Comparison of ENCODE assay signal across 29 cellular contexts in the genomic region with DNA sequence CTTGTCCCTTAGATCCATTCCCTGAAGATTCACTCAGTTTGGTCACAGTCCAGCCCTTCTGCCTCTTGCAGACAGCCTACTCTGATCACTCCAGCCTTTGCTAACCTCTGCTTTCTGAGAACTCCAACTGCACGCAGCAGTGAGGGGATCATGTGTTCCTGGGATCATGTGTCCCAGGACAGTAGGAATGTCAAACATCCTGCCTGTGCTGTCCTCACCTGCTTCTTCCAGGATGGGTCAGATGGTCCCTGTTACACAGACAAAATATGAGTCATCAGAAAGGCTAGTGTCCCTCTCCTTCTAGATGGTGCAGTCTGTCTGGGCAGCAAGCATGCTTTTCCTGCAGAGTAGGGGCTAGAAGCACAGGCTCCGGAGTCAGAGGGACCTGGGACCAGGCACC. TPM values are rescaled to one million over a fixed set of nuclear protein-coding genes. Genes with fewer than 3 reads are reported as not detected.
"Had no signal": no experiment of that assay in that cellular context is flagged by ENCODE, and none has a peak within 500 bp of the region (broad histone marks: within the 10 kb centered on the region; RNA-seq: fewer than 3 reads in every experiment).

No MANE protein-coding gene starts in this region.

- H3K9me3 Mint-ChIP-seq: activated naive CD8-positive, alpha-beta T cell treated with anti-CD3 and anti-CD28 coated beads, Interleukin-2, amount 10 ng/mL, durations not matched to agents 7 days and 5 days; activated T-cell treated with anti-CD3 and anti-CD28 coated beads, Interleukin-2, amount 50 U/mL, for 4 hours; immature natural killer cell; natural killer cell; stimulated activated memory B cell treated with anti-CD40 and anti-IgM and Interleukin-4, amounts not matched to agents 10 μg/mL and 1 μg/mL and 100 μg/mL, for 72 hours; type B pancreatic cell had no signal

- H3K4me3 ChIP-seq: coronary artery, ovary, prostate gland, right lobe of liver, thoracic aorta, vagina had no signal

- H3K27ac ChIP-seq: coronary artery, ovary, prostate gland, right lobe of liver, thoracic aorta, vagina had no signal

- H3K4me1 Mint-ChIP-seq: activated naive CD8-positive, alpha-beta T cell treated with anti-CD3 and anti-CD28 coated beads, Interleukin-2, amount 10 ng/mL, durations not matched to agents 7 days and 5 days; immature natural killer cell; natural killer cell; stimulated activated memory B cell treated with anti-CD40 and anti-IgM and Interleukin-4, amounts not matched to agents 10 μg/mL and 1 μg/mL and 100 μg/mL, for 72 hours had no signal

- H3K9me3 ChIP-seq: ovary, prostate gland, right lobe of liver, thoracic aorta, vagina had no signal

- H3K27ac Mint-ChIP-seq: activated naive CD8-positive, alpha-beta T cell treated with anti-CD3 and anti-CD28 coated beads, Interleukin-2, amount 10 ng/mL, durations not matched to agents 7 days and 5 days; immature natural killer cell; natural killer cell; stimulated activated memory B cell treated with anti-CD40 and anti-IgM and Interleukin-4, amounts not matched to agents 10 μg/mL and 1 μg/mL and 100 μg/mL, for 72 hours; type B pancreatic cell had no signal

- H3K36me3 Mint-ChIP-seq: activated naive CD8-positive, alpha-beta T cell treated with anti-CD3 and anti-CD28 coated beads, Interleukin-2, amount 10 ng/mL, durations not matched to agents 7 days and 5 days; immature natural killer cell; natural killer cell; stimulated activated memory B cell treated with anti-CD40 and anti-IgM and Interleukin-4, amounts not matched to agents 10 μg/mL and 1 μg/mL and 100 μg/mL, for 72 hours; type B pancreatic cell had no signal

- H3K27me3 ChIP-seq: ovary, right lobe of liver, vagina had no signal

- H3K36me3 ChIP-seq: ovary, prostate gland, right lobe of liver, thoracic aorta, vagina had no signal

- DNase-seq: activated CD4-positive, alpha-beta T cell treated with anti-CD3 and anti-CD28 coated beads for 1 hour; activated CD4-positive, alpha-beta T cell treated with anti-CD3 and anti-CD28 coated beads, Interleukin-2, amount 50 U/mL, for 4 hours; activated CD8-positive, alpha-beta memory T cell treated with anti-CD3 and anti-CD28 coated beads, Interleukin-2, amount 50 U/mL, for 48 hours; activated naive CD4-positive, alpha-beta T cell treated with Interleukin-2 at 50 U/mL for 16 hours; activated naive CD8-positive, alpha-beta T cell treated with anti-CD3 and anti-CD28 coated beads, Interleukin-2, amount 10 ng/mL, durations not matched to agents 7 days and 5 days; activated T-cell treated with anti-CD3 and anti-CD28 coated beads, Interleukin-2, amount 50 U/mL, for 4 hours; amniotic stem cell; cerebellar nuclear complex; immature natural killer cell; kidney glomerular epithelial cell; left ventricle myocardium superior; mammary epithelial cell; midbrain; natural killer cell; ovary; right lobe of liver; small intestine; stimulated activated CD4-positive, alpha-beta T cell treated with anti-CD3 and anti-CD28 coated beads, Interleukin-15, amount 100 ng/mL, for 24 hours; T-helper 9 cell had no signal

- H3K4me1 ChIP-seq: prostate gland, right lobe of liver, vagina had no signal

- H3K4me3 Mint-ChIP-seq: activated naive CD8-positive, alpha-beta T cell treated with anti-CD3 and anti-CD28 coated beads, Interleukin-2, amount 10 ng/mL, durations not matched to agents 7 days and 5 days; activated T-cell treated with anti-CD3 and anti-CD28 coated beads, Interleukin-2, amount 50 U/mL, for 4 hours; immature natural killer cell; natural killer cell; stimulated activated memory B cell treated with anti-CD40 and anti-IgM and Interleukin-4, amounts not matched to agents 10 μg/mL and 1 μg/mL and 100 μg/mL, for 72 hours; type B pancreatic cell had no signal

RNA-seq across cellular contexts. Expression of gene SLC25A48, which starts 20.2 kb away (rescaled TPM):
- total RNA-seq: activated CD8-positive, alpha-beta memory T cell treated with anti-CD3 and anti-CD28 coated beads for 36 hours; activated naive CD8-positive, alpha-beta T cell treated with anti-CD3 and anti-CD28 coated beads, Interleukin-2, amount 10 ng/mL, durations not matched to agents 7 days and 5 days; activated T-cell treated with anti-CD3 and anti-CD28 coated beads, Interleukin-2, amount 50 U/mL, for 4 hours; epithelial cell of proximal tubule; fibroblast of villous mesenchyme; glomerular endothelial cell; natural killer cell had no signal
- polyA plus RNA-seq: immature natural killer cell, ovary had no signal
